4 cellular contexts compared by ENCODE assay signal in the genomic region with DNA sequence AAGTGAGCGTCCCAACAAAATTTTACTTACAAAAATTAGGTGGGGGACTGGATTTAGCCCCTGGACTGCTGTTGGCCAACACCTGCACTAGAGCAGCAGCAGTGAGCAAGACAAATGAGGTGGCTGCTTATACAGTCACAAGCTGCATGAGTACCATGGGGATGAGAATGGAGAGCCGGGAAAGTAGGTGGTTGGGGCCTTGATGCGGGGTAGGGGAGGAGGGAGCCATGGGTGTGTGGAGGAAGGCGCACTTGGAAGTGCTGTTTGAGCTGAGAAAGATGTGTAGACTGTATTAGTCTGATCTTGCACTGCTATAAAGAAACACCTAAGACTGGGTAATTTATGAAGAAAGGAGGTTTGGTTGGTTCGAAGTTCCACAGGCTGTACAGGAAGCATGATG. TPM values are rescaled to one million over a fixed set of nuclear protein-coding genes. Genes with fewer than 3 reads are reported as not detected.
"Had no signal": no experiment of that assay in that cellular context is flagged by ENCODE, and none has a peak within 500 bp of the region (broad histone marks: within the 10 kb centered on the region; RNA-seq: fewer than 3 reads in every experiment).

No MANE protein-coding gene starts in this region.

RNA-seq across cellular contexts. Expression of a gene that starts 31.0 kb away (rescaled TPM):
- total RNA-seq: GM23338, HT-29, IMR-90, K562 had no signal
